In genomic region chr15:78050441-78050809, GRCh38 we compare ENCODE assay signal across 11 cellular contexts. TPM values are rescaled to one million over a fixed set of nuclear protein-coding genes. Genes with fewer than 3 reads are reported as not detected.
DNase-seq lines count a peak whose midpoint lies in the region; ATAC-seq, FAIRE-seq and TF ChIP-seq lines count a peak whose summit lies in the region.
"Had no signal": no experiment of that assay in that cellular context is flagged by ENCODE, and none has a peak within 500 bp of the region (broad histone marks: within the 10 kb centered on the region; RNA-seq: fewer than 3 reads in every experiment).

No MANE protein-coding gene starts in this region.

- CTCF ChIA-PET in activated CD4-positive, alpha-beta T cell treated with anti-CD3 and anti-CD28 coated beads for 36 hours (lab: Charles Lee), result interaction anchor here (0.6 to 10.3 kb wide), 13 partner anchors 10 to 84 kb away, joined by 3 to 74 read pairs (median 4); partner anchors contain the start of gene TBC1D2B
- CTCF ChIA-PET in PC-9 (lab: Charles Lee), result no interaction called here

- DNase-seq in activated CD4-positive, alpha-beta T cell treated with anti-CD3 and anti-CD28 coated beads for 36 hours, result no peak
- no peak for DNase-seq in activated CD4-positive, alpha-beta T cell treated with anti-CD3 and anti-CD28 coated beads for 48 hours
- DNase-seq in smooth muscle cell (lab: John Stamatoyannopoulos, UW; ENCODE audit: unreplicated experiment) (no peak), GM12891 (ENCODE audit: insufficient read length, low spot score) (no peak), osteocyte (ENCODE audit: extremely low spot score, unreplicated experiment) (no peak), PC-9 (no peak)
- DNase-seq: ACHN, foreskin keratinocyte had no signal

- H3K9me3 ChIP-seq in smooth muscle cell (replicated peaks; ENCODE audit: low read depth) (no peaks in the 10 kb centered on the region), PC-9 (ENCODE audit: insufficient read depth, low read depth) (no peaks in the 10 kb centered on the region)
- H3K9me3 ChIP-seq: testis had no signal

- H3K27ac Mint-ChIP-seq in activated CD4-positive, alpha-beta T cell treated with anti-CD3 and anti-CD28 coated beads for 36 hours, result peak overlapping the region; percentile 90
- H3K27ac Mint-ChIP-seq in activated naive CD8-positive, alpha-beta T cell, result peak overlapping the region; percentile 98
- no peak overlapping the region for H3K27ac Mint-ChIP-seq in osteocyte (ENCODE audit: unreplicated experiment)

- BruUV-seq in PC-9 (replicated peaks; lab: Mats Ljungman, UMichigan), result no TSS peak

- H3K9me3 Mint-ChIP-seq in activated CD4-positive, alpha-beta T cell treated with anti-CD3 and anti-CD28 coated beads for 36 hours (ENCODE audit: low read depth), result no peaks in the 10 kb centered on the region
- H3K9me3 Mint-ChIP-seq in activated naive CD8-positive, alpha-beta T cell (ENCODE audit: low read depth), result no peaks in the 10 kb centered on the region
- H3K9me3 Mint-ChIP-seq in osteocyte (ENCODE audit: unreplicated experiment), result no peaks in the 10 kb centered on the region

- H3K4me3 Mint-ChIP-seq in activated CD4-positive, alpha-beta T cell treated with anti-CD3 and anti-CD28 coated beads for 36 hours, result peak overlapping the region; percentile 54
- H3K4me3 Mint-ChIP-seq in activated naive CD8-positive, alpha-beta T cell, result peak overlapping the region; percentile 82
- no peak overlapping the region for H3K4me3 Mint-ChIP-seq in osteocyte (ENCODE audit: unreplicated experiment)

- H3K9me2 ChIP-seq in PC-9 (ENCODE audit: insufficient read depth), result no peaks in the 10 kb centered on the region

- TF ChIP-seq CTCF in smooth muscle cell (IDR thresholded peaks at IDR 0.05; ENCODE audit: borderline replicate concordance, insufficient read depth, poor library complexity, severe bottlenecking) (no peak), osteocyte (IDR thresholded peaks at IDR 0.05) (no peak), PC-9 (conservative IDR thresholded peaks at IDR 0.05) (no peak)

- H3K27me3 Mint-ChIP-seq in activated CD4-positive, alpha-beta T cell treated with anti-CD3 and anti-CD28 coated beads for 36 hours, result no peaks in the 10 kb centered on the region
- no peaks in the 10 kb centered on the region for H3K27me3 Mint-ChIP-seq in activated naive CD8-positive, alpha-beta T cell
- H3K27me3 Mint-ChIP-seq in osteocyte (ENCODE audit: unreplicated experiment), result no peaks in the 10 kb centered on the region

- H3K27ac ChIP-seq in smooth muscle cell (ENCODE audit: low read depth), result peak overlapping the region; percentile 81
- no peak overlapping the region for H3K27ac ChIP-seq in PC-9
- H3K27ac ChIP-seq: foreskin keratinocyte, testis had no signal

- H3K4me1 ChIP-seq in smooth muscle cell (ENCODE audit: low read depth) (peaks cover 26% of the 10 kb centered on the region), PC-9 (replicated peaks; ENCODE audit: insufficient read depth) (no peaks in the 10 kb centered on the region)

- H3K27me3 ChIP-seq in smooth muscle cell (ENCODE audit: low read depth) (no peaks in the 10 kb centered on the region), PC-9 (ENCODE audit: insufficient read depth, low read depth) (no peaks in the 10 kb centered on the region)
- H3K27me3 ChIP-seq: foreskin keratinocyte, testis had no signal

- ATAC-seq in activated CD4-positive, alpha-beta T cell treated with anti-CD3 and anti-CD28 coated beads for 36 hours, result no peak
- peak; percentile 4 for ATAC-seq in HG03095 (IDR thresholded peaks at IDR 0.05; ENCODE audit: unreplicated experiment)
- ATAC-seq: foreskin keratinocyte had no signal

- H3K4me1 Mint-ChIP-seq in activated CD4-positive, alpha-beta T cell treated with anti-CD3 and anti-CD28 coated beads for 36 hours, result peaks cover 97% of the 10 kb centered on the region
- H3K4me1 Mint-ChIP-seq in activated naive CD8-positive, alpha-beta T cell (ENCODE audit: low read depth), result peaks cover 98% of the 10 kb centered on the region
- H3K4me1 Mint-ChIP-seq in osteocyte (ENCODE audit: unreplicated experiment), result peaks cover 49% of the 10 kb centered on the region

- intact Hi-C loops in activated CD4-positive, alpha-beta T cell treated with anti-CD3 and anti-CD28 coated beads for 36 hours (cut with DNase I, micrococcal nuclease), result loop anchor here (1.0 to 2.0 kb wide), 4 partner anchors 9 to 26 kb away; partner anchors contain the start of gene TBC1D2B (in 1 of the 2)
- intact Hi-C loops in PC-9 (cut with micrococcal nuclease; ENCODE audit: unreplicated experiment), result no loop called here

- POLR2A ChIA-PET in activated CD4-positive, alpha-beta T cell treated with anti-CD3 and anti-CD28 coated beads for 36 hours (lab: Charles Lee), result interaction anchor here (0.6 to 1.9 kb wide), 5 partner anchors 9 to 99 kb away, joined by 3 to 13 read pairs (median 4); partner anchors contain the start of gene IDH3A
- POLR2A ChIA-PET in PC-9 (lab: Charles Lee; ENCODE audit: unreplicated experiment), result no interaction called here

- no peak overlapping the region for H3K4me3 ChIP-seq in smooth muscle cell
- no peak overlapping the region for H3K4me3 ChIP-seq in PC-9
- H3K4me3 ChIP-seq: testis had no signal

- H3K36me3 ChIP-seq in smooth muscle cell (ENCODE audit: low read depth) (no peaks in the 10 kb centered on the region), PC-9 (ENCODE audit: low read depth) (no peaks in the 10 kb centered on the region)

- H3K79me2 ChIP-seq in smooth muscle cell (ENCODE audit: low read depth) (peaks cover 20% of the 10 kb centered on the region), PC-9 (ENCODE audit: low read depth) (no peaks in the 10 kb centered on the region)

- no peak for FAIRE-seq in GM12891 (lab: Jason Lieb, UNC)

- peaks cover 44% of the 10 kb centered on the region for H3K36me3 Mint-ChIP-seq in activated CD4-positive, alpha-beta T cell treated with anti-CD3 and anti-CD28 coated beads for 36 hours (ENCODE audit: low read depth)
- peaks cover 13% of the 10 kb centered on the region for H3K36me3 Mint-ChIP-seq in activated naive CD8-positive, alpha-beta T cell
- peaks cover 15% of the 10 kb centered on the region for H3K36me3 Mint-ChIP-seq in osteocyte (ENCODE audit: unreplicated experiment)

- peak overlapping the region; percentile 37 for H3K4me2 ChIP-seq in smooth muscle cell
- no peak overlapping the region for H3K4me2 ChIP-seq in PC-9

- no peak for TF ChIP-seq POLR2A in GM12891 (IDR thresholded peaks at IDR 0.05; ENCODE audit: low read depth, low read length)

- H2AFZ ChIP-seq in smooth muscle cell (ENCODE audit: low read depth) (no peak overlapping the region), PC-9 (no peak overlapping the region)

- H3F3A ChIP-seq in smooth muscle cell (ENCODE audit: low read depth) (peaks cover 10% of the 10 kb centered on the region), PC-9 (ENCODE audit: insufficient read depth, low read depth) (no peaks in the 10 kb centered on the region)

- H3K9ac ChIP-seq in smooth muscle cell (ENCODE audit: low read depth), result no peak overlapping the region

- peaks cover 90% of the 10 kb centered on the region for H4K20me1 ChIP-seq in smooth muscle cell (ENCODE audit: low read depth)
- no peaks in the 10 kb centered on the region for H4K20me1 ChIP-seq in PC-9 (ENCODE audit: insufficient read depth)

- 35% methylated on average over 1 of the region's 1 CpG for WGBS in smooth muscle cell (ENCODE audit: low lambda C conversion rate)

TF ChIP-seq in GM12891, 5 proteins besides CTCF, POLR2A, EP300 and RAD21:
- TF ChIP-seq POU2F2 (IDR thresholded peaks at IDR 0.05; ENCODE audit: low read depth, low read length) (no peak), SPI1 (IDR thresholded peaks at IDR 0.05; ENCODE audit: low read depth, low read length) (no peak), PAX5 (IDR thresholded peaks at IDR 0.05; ENCODE audit: insufficient read depth, low read length, severe bottlenecking) (no peak), TAF1 (IDR thresholded peaks at IDR 0.05; ENCODE audit: low read depth, low read length) (no peak), POLR2AphosphoS5 (IDR thresholded peaks at IDR 0.05; ENCODE audit: low read depth, low read length) (no peak)

RNA-seq across cellular contexts. Expression of gene TBC1D2B, which starts 27.1 kb away (rescaled TPM):
- total RNA-seq in activated CD4-positive, alpha-beta T cell treated with anti-CD3 and anti-CD28 coated beads for 36 hours, result 10 to 100 TPM; 49.3 to 52.0 TPM
- total RNA-seq in smooth muscle cell (19.4 and 31.9 TPM in 2 replicates), osteocyte (65.5 and 69.3 TPM in 2 replicates), PC-9 (2021) (27.7 and 28.3 TPM in 2 replicates)
- polyA plus RNA-seq in smooth muscle cell, result 14.2 and 16.1 TPM in 2 replicates
- 19.7 TPM for polyA plus RNA-seq in GM12891 (2012; ENCODE audit: low read depth, missing spikeins)

RNA-seq across cellular contexts. Expression of gene SH2D7, which starts 41.9 kb away (rescaled TPM):
- not detected for total RNA-seq in activated CD4-positive, alpha-beta T cell treated with anti-CD3 and anti-CD28 coated beads for 36 hours
- total RNA-seq in smooth muscle cell, result not detected in 2 replicates
- 0.07 and 0.34 TPM in 2 replicates for polyA plus RNA-seq in smooth muscle cell
- polyA plus RNA-seq in GM12891 (2012; ENCODE audit: low read depth, missing spikeins), result not detected
- total RNA-seq in osteocyte, result not detected in 2 replicates
- total RNA-seq in PC-9 (2021), result not detected in 2 replicates
- total RNA-seq: foreskin keratinocyte had no signal
- polyA plus RNA-seq: foreskin keratinocyte had no signal
